ENCODE assay signal across 27 cellular contexts in the genomic region with DNA sequence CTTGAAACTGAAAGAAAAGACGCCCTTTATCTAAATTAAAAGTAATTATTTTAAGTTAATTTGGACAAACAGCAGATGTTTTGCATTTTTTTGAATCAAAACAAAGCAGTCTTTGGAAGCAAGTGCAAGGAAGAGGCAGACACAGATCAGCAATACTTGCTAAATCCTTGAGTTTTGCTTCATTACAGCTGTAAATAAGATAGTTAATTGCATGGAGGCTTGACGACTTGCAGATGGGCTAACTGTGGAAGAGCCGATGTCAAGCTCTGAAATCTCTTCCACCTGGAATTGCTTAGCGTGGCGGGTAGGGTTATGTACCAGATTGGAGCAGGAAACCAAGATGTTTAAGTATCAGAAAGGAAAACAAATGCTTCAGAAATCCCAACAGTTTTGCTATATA.
DNase-seq lines count a peak whose midpoint lies in the region; ATAC-seq, FAIRE-seq and TF ChIP-seq lines count a peak whose summit lies in the region.
"Had no signal": no experiment of that assay in that cellular context is flagged by ENCODE, and none has a peak within 500 bp of the region (broad histone marks: within the 10 kb centered on the region; RNA-seq: fewer than 3 reads in every experiment).

No MANE protein-coding gene starts in this region.

- H3K4me2 ChIP-seq in A549: no peak overlapping the region
- H3K4me2 ChIP-seq: PC-9 had no signal

- TF ChIP-seq EP300 in A549 (IDR thresholded peaks at IDR 0.05): no peak

- FAIRE-seq in A549 (lab: Jason Lieb, UNC): peak; percentile 78
- FAIRE-seq in GM12891 (lab: Jason Lieb, UNC): peak; percentile 56
- peak; percentile 84 for FAIRE-seq in endometrium (lab: Jason Lieb, UNC)
- FAIRE-seq: GM12892 had no signal

- peak overlapping the region in 1 of 2 experiments; percentile 41; a peak in 1 of 6 replicates for H3K27ac ChIP-seq in A549
- H3K27ac ChIP-seq: GM23248, PC-9, SJCRH30 had no signal

- H3K4me3 Mint-ChIP-seq in mesothelial cell of epicardium: no peak overlapping the region
- H3K4me3 Mint-ChIP-seq in activated CD8-positive, alpha-beta memory T cell treated with anti-CD3 and anti-CD28 coated beads, Interleukin-2, amount 10 ng/mL, durations not matched to agents 7 days and 5 days: no peak overlapping the region
- H3K4me3 Mint-ChIP-seq: CD4-positive, alpha-beta memory T cell had no signal

- H3K9me3 Mint-ChIP-seq in mesothelial cell of epicardium: no peaks in the 10 kb centered on the region
- H3K9me3 Mint-ChIP-seq in activated CD8-positive, alpha-beta memory T cell treated with anti-CD3 and anti-CD28 coated beads, Interleukin-2, amount 10 ng/mL, durations not matched to agents 7 days and 5 days (ENCODE audit: low read depth): no peaks in the 10 kb centered on the region
- H3K9me3 Mint-ChIP-seq: CD4-positive, alpha-beta memory T cell had no signal

- TF ChIP-seq RAD21 in A549 (conservative IDR thresholded peaks at IDR 0.05 in 1 of 2, IDR thresholded peaks at IDR 0.05 in 1 of 2): no peak

- no peak overlapping the region for H3K4me3 ChIP-seq in A549
- H3K4me3 ChIP-seq: GM23248, HAP-1, PC-9, SJCRH30 had no signal

- TF ChIP-seq POLR2A in A549 (IDR thresholded peaks at IDR 0.05; ENCODE audit: low read length): no peak
- TF ChIP-seq POLR2A in GM12891 (IDR thresholded peaks at IDR 0.05; ENCODE audit: low read depth, low read length): no peak

- CTCF ChIA-PET in A549 (lab: Yijun Ruan, JAX): interaction anchor here (1.2 kb wide), 1 partner anchor 179 kb away, joined by 3 read pairs; no protein-coding TSS in a partner anchor
- CTCF ChIA-PET in activated CD8-positive, alpha-beta memory T cell treated with anti-CD3 and anti-CD28 coated beads, Interleukin-2, amount 10 ng/mL, durations not matched to agents 7 days and 5 days (lab: Charles Lee): no interaction called here

- peaks cover 31% of the 10 kb centered on the region for H3K4me1 ChIP-seq in A549
- H3K4me1 ChIP-seq: SJCRH30 had no signal

- H3K27ac Mint-ChIP-seq in mesothelial cell of epicardium: peak overlapping the region; percentile 86
- H3K27ac Mint-ChIP-seq in activated CD8-positive, alpha-beta memory T cell treated with anti-CD3 and anti-CD28 coated beads, Interleukin-2, amount 10 ng/mL, durations not matched to agents 7 days and 5 days: no peak overlapping the region
- H3K27ac Mint-ChIP-seq: CD4-positive, alpha-beta memory T cell had no signal

- TF ChIP-seq CTCF in A549 (IDR thresholded peaks at IDR 0.05) (no peak), mesothelial cell of epicardium (IDR thresholded peaks at IDR 0.05; ENCODE audit: unreplicated experiment) (no peak)

- 91% methylated on average over 5 of the region's 5 CpGs for WGBS in A549 (ENCODE audit: missing lambda C conversion rate)

- DNase-seq in A549 (ENCODE audit: low read depth in 1 of 2, low spot score in 1 of 2): no peak
- DNase-seq in GM12891 (ENCODE audit: insufficient read length, low spot score): no peak
- DNase-seq in mesothelial cell of epicardium (ENCODE audit: low spot score in 2 of 2, unreplicated experiment in 2 of 2): no peak
- DNase-seq in activated effector memory CD4-positive, alpha-beta T cell treated with anti-CD3 and anti-CD28 coated beads, Interleukin-2, amount 50 U/mL, for 16 hours: no peak
- no peak for DNase-seq in GOT3 (lab: John Stamatoyannopoulos, UW)
- no peak for DNase-seq in activated CD8-positive, alpha-beta memory T cell treated with anti-CD3 and anti-CD28 coated beads, Interleukin-2, amount 10 ng/mL, durations not matched to agents 7 days and 5 days
- DNase-seq: C1 segment of cervical spinal cord; CD4-positive, alpha-beta memory T cell; DMS79 treated with DMSO at 0.1 percent for 48 hours; GF-D8; GM23248; KBM-7; MV-4-11; NCI-H1105; NCI-H146; NCI-H1930; NCI-H2107; NCI-H524; NCI-H774; PC-9; SJCRH30 had no signal

- POLR2A ChIA-PET in A549 (lab: Yijun Ruan, JAX): no interaction called here

- no peaks in the 10 kb centered on the region for H3K27me3 Mint-ChIP-seq in mesothelial cell of epicardium (ENCODE audit: low read depth)
- H3K27me3 Mint-ChIP-seq in activated CD8-positive, alpha-beta memory T cell treated with anti-CD3 and anti-CD28 coated beads, Interleukin-2, amount 10 ng/mL, durations not matched to agents 7 days and 5 days: no peaks in the 10 kb centered on the region
- H3K27me3 Mint-ChIP-seq: CD4-positive, alpha-beta memory T cell had no signal

- peaks cover 38% of the 10 kb centered on the region for H3K4me1 Mint-ChIP-seq in mesothelial cell of epicardium
- peaks cover 2% of the 10 kb centered on the region for H3K4me1 Mint-ChIP-seq in activated CD8-positive, alpha-beta memory T cell treated with anti-CD3 and anti-CD28 coated beads, Interleukin-2, amount 10 ng/mL, durations not matched to agents 7 days and 5 days
- H3K4me1 Mint-ChIP-seq: CD4-positive, alpha-beta memory T cell had no signal

- peaks cover 2% of the 10 kb centered on the region for H3K36me3 Mint-ChIP-seq in mesothelial cell of epicardium
- H3K36me3 Mint-ChIP-seq in activated CD8-positive, alpha-beta memory T cell treated with anti-CD3 and anti-CD28 coated beads, Interleukin-2, amount 10 ng/mL, durations not matched to agents 7 days and 5 days: peaks cover 11% of the 10 kb centered on the region

- no peaks in the 10 kb centered on the region for H3K9me3 ChIP-seq in A549
- H3K9me3 ChIP-seq: HAP-1, SJCRH30 had no signal

- no peak for ATAC-seq in A549
- no peak for ATAC-seq in HG02763 (IDR thresholded peaks at IDR 0.05; ENCODE audit: unreplicated experiment)
- no peak for ATAC-seq in activated CD8-positive, alpha-beta memory T cell treated with anti-CD3 and anti-CD28 coated beads, Interleukin-2, amount 10 ng/mL, durations not matched to agents 7 days and 5 days
- ATAC-seq: Right ventricle myocardium inferior, SK-N-SH treated with all-trans-retinoic acid at 6 μM for 48 hours had no signal

TF ChIP-seq in A549, 52 proteins besides CTCF, POLR2A, EP300 and RAD21 (continues in another document):
- TF ChIP-seq ZNF302 (CRISPR knock-in tag; IDR thresholded peaks at IDR 0.05) (no peak), PHF8 (IDR thresholded peaks at IDR 0.05; ENCODE audit: borderline replicate concordance, low read depth) (no peak)
- TF ChIP-seq, protein P1, sequence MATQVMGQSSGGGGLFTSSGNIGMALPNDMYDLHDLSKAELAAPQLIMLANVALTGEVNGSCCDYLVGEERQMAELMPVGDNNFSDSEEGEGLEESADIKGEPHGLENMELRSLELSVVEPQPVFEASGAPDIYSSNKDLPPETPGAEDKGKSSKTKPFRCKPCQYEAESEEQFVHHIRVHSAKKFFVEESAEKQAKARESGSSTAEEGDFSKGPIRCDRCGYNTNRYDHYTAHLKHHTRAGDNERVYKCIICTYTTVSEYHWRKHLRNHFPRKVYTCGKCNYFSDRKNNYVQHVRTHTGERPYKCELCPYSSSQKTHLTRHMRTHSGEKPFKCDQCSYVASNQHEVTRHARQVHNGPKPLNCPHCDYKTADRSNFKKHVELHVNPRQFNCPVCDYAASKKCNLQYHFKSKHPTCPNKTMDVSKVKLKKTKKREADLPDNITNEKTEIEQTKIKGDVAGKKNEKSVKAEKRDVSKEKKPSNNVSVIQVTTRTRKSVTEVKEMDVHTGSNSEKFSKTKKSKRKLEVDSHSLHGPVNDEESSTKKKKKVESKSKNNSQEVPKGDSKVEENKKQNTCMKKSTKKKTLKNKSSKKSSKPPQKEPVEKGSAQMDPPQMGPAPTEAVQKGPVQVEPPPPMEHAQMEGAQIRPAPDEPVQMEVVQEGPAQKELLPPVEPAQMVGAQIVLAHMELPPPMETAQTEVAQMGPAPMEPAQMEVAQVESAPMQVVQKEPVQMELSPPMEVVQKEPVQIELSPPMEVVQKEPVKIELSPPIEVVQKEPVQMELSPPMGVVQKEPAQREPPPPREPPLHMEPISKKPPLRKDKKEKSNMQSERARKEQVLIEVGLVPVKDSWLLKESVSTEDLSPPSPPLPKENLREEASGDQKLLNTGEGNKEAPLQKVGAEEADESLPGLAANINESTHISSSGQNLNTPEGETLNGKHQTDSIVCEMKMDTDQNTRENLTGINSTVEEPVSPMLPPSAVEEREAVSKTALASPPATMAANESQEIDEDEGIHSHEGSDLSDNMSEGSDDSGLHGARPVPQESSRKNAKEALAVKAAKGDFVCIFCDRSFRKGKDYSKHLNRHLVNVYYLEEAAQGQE (IDR thresholded peaks at IDR 0.05): no peak
- TF ChIP-seq, protein P2, sequence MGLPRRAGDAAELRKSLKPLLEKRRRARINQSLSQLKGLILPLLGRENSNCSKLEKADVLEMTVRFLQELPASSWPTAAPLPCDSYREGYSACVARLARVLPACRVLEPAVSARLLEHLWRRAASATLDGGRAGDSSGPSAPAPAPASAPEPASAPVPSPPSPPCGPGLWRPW (IDR thresholded peaks at IDR 0.05): no peak

TF ChIP-seq in GM12891, 5 proteins besides CTCF, POLR2A, EP300 and RAD21:
- TF ChIP-seq SPI1 (IDR thresholded peaks at IDR 0.05; ENCODE audit: low read depth, low read length) (no peak), PAX5 (IDR thresholded peaks at IDR 0.05; ENCODE audit: insufficient read depth, low read length, severe bottlenecking) (no peak), POU2F2 (IDR thresholded peaks at IDR 0.05; ENCODE audit: low read depth, low read length) (no peak)
